In the genomic region with DNA sequence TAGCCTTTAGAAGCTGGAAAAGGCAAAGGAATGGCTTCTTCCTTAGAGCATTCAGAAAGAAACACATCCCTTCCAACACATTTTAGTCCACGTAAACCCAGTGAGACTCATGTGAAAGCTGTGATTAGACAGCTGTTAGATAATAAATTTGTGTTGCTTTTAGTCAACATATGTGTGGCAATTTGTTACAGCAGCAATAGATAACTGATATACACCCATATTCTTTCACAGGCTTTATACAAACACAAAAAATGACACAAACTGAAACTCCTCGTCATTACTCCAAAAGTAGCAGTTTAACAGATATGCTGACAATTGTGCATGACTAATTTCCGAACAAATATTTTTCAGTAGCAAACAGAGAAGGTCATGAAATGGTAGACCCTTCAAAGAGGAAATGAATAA, we compare ENCODE assay signal across 10 cellular contexts.
DNase-seq lines count a peak whose midpoint lies in the region; ATAC-seq and TF ChIP-seq lines count a peak whose summit lies in the region.
"Had no signal": no experiment of that assay in that cellular context is flagged by ENCODE, and none has a peak within 500 bp of the region (broad histone marks: within the 10 kb centered on the region; RNA-seq: fewer than 3 reads in every experiment).

No MANE protein-coding gene starts in this region.

- H3K36me3 ChIP-seq in heart left ventricle = peaks cover 0 to 19% (median 11%) of the 10 kb centered on the region in 9 donors

- no peak overlapping the region for H3K27ac Mint-ChIP-seq in mesothelial cell of epicardium

- no peaks in the 10 kb centered on the region for H3K27me3 ChIP-seq in heart left ventricle
- H3K27me3 ChIP-seq: cardiac muscle cell had no signal

- no peak overlapping the region for H3K4me3 Mint-ChIP-seq in mesothelial cell of epicardium

- intact Hi-C loops in heart left ventricle (cut with DNase I) = no loop called here

- H3K36me3 Mint-ChIP-seq in mesothelial cell of epicardium = peaks cover 34% of the 10 kb centered on the region

- peaks cover 0 to 24% (median 9%) of the 10 kb centered on the region in 12 donors for H3K9me3 ChIP-seq in heart left ventricle

- H3K27me3 Mint-ChIP-seq in mesothelial cell of epicardium (ENCODE audit: low read depth) = no peaks in the 10 kb centered on the region

- ATAC-seq in GM18519 (IDR thresholded peaks at IDR 0.05; ENCODE audit: low FRiP score, unreplicated experiment) = peak; percentile 82
- peak; percentile 73 for ATAC-seq in GM21528 (IDR thresholded peaks at IDR 0.05; ENCODE audit: low FRiP score, unreplicated experiment)
- ATAC-seq in HG03469 (IDR thresholded peaks at IDR 0.05; ENCODE audit: unreplicated experiment) = peak; percentile 91
- ATAC-seq in heart left ventricle = no peak
- ATAC-seq: left colon had no signal

- WGBS in heart left ventricle, 4 donors = 81 to 91% (median 87%) methylated on average over 3 of the region's 3 CpGs

- TF ChIP-seq POLR2A in heart left ventricle (IDR thresholded peaks at IDR 0.05) = no peak

- H3K27ac ChIP-seq in epithelial cell of prostate = peak overlapping the region; percentile 62
- peak overlapping the region in 1 of 12 donors; percentile 65 for H3K27ac ChIP-seq in heart left ventricle

- TF ChIP-seq CTCF in heart left ventricle (IDR thresholded peaks at IDR 0.05) (no peak), mesothelial cell of epicardium (IDR thresholded peaks at IDR 0.05; ENCODE audit: unreplicated experiment) (no peak)

- DNase-seq in epithelial cell of prostate (ENCODE audit: low read depth, low spot score) (no peak), kidney tubule cell (ENCODE audit: low spot score) (no peak), heart left ventricle (no peak), mesothelial cell of epicardium (ENCODE audit: low spot score in 2 of 2, unreplicated experiment in 2 of 2) (no peak)
- DNase-seq in stimulated activated naive CD4-positive, alpha-beta T cell (lab: John Stamatoyannopoulos, UW) = no peak
- DNase-seq: left colon had no signal

- no peak overlapping the region for H3K4me3 ChIP-seq in heart left ventricle
- H3K4me3 ChIP-seq: cardiac muscle cell had no signal

- H3K4me1 ChIP-seq in heart left ventricle = peaks cover 0 to 44% (median 9%) of the 10 kb centered on the region in 12 donors

- peaks cover 13% of the 10 kb centered on the region for H3K4me1 Mint-ChIP-seq in mesothelial cell of epicardium

- H3K9me3 Mint-ChIP-seq in mesothelial cell of epicardium = peaks cover 10% of the 10 kb centered on the region

Comparison
In these comparisons a context has a peak if more than half of its experiments do, and no peak if none do; other contexts are left out.
1. ATAC-seq: peak in GM18519 (single experiment), GM21528 (single experiment) and HG03469 (single experiment); none in heart left ventricle (0 of 4).